ENCODE assay signal across 23 cellular contexts in genomic region chr6:26392932-26393636, GRCh38. TPM values are rescaled to one million over a fixed set of nuclear protein-coding genes. Genes with fewer than 3 reads are reported as not detected.
DNase-seq lines count a peak whose midpoint lies in the region; ATAC-seq and TF ChIP-seq lines count a peak whose summit lies in the region.
"Had no signal": no experiment of that assay in that cellular context is flagged by ENCODE, and none has a peak within 500 bp of the region (broad histone marks: within the 10 kb centered on the region; RNA-seq: fewer than 3 reads in every experiment).

No MANE protein-coding gene starts in this region.

- H3K36me3 Mint-ChIP-seq in dendritic cell treated with granulocyte-macrophage colony-stimulating factor and Interleukin-4, amounts not matched to agents 40 ng/mL and 50 ng/mL, for 4 days (ENCODE audit: low read depth) = peaks cover 57% of the 10 kb centered on the region
- H3K36me3 Mint-ChIP-seq in stimulated activated memory B cell treated with anti-CD40 and anti-IgM and Interleukin-4, amounts not matched to agents 10 μg/mL and 1 μg/mL and 100 μg/mL, for 72 hours = peaks cover 48% of the 10 kb centered on the region

- H3K4me3 ChIP-seq in SK-N-SH (ENCODE audit: low read depth in 2 of 2, low read length in 1 of 2) (no peak overlapping the region), esophagus squamous epithelium (no peak overlapping the region)
- H3K4me3 ChIP-seq: coronary artery, MG63, tibial artery had no signal

- TF ChIP-seq EP300 in SK-N-SH (IDR thresholded peaks at IDR 0.05; ENCODE audit: borderline replicate concordance in 1 of 2, low read depth in 1 of 2, low read length in 1 of 2) = no peak

- H3K4me1 Mint-ChIP-seq in dendritic cell treated with granulocyte-macrophage colony-stimulating factor and Interleukin-4, amounts not matched to agents 40 ng/mL and 50 ng/mL, for 4 days (ENCODE audit: low read depth) = peaks cover 84% of the 10 kb centered on the region
- H3K4me1 Mint-ChIP-seq in stimulated activated memory B cell treated with anti-CD40 and anti-IgM and Interleukin-4, amounts not matched to agents 10 μg/mL and 1 μg/mL and 100 μg/mL, for 72 hours = peaks cover 29% of the 10 kb centered on the region
- H3K4me1 Mint-ChIP-seq: neural crest cell had no signal

- peaks cover 0 to 22% of the 10 kb centered on the region in 2 experiments for H3K36me3 ChIP-seq in SK-N-SH (replicated peaks in 1 of 2; ENCODE audit: control insufficient read depth in 1 of 2, insufficient read depth in 2 of 2, low read length in 1 of 2)
- peaks cover 0 to 33% (median 0%) of the 10 kb centered on the region in 3 donors for H3K36me3 ChIP-seq in esophagus squamous epithelium
- H3K36me3 ChIP-seq: MG63 had no signal

- peaks cover 0 to 9% of the 10 kb centered on the region in 2 experiments; a peak in 2 of 4 replicates for H3K4me1 ChIP-seq in SK-N-SH (ENCODE audit: control insufficient read depth in 1 of 2, insufficient read depth in 2 of 2, low read depth in 1 of 2, low read length in 1 of 2)
- peaks cover 0 to 6% (median 0%) of the 10 kb centered on the region in 3 donors for H3K4me1 ChIP-seq in esophagus squamous epithelium

- H3K79me2 ChIP-seq in SK-N-SH (ENCODE audit: insufficient read depth) = no peaks in the 10 kb centered on the region

- no peak overlapping the region for H3K9ac ChIP-seq in SK-N-SH

- WGBS in SK-N-SH (ENCODE audit: low lambda C conversion rate) = 85% methylated on average over 4 of the region's 4 CpGs
- 67 to 82% methylated on average over 4 of the region's 4 CpGs for WGBS in esophagus squamous epithelium, 2 donors

- H3K9me3 Mint-ChIP-seq in dendritic cell treated with granulocyte-macrophage colony-stimulating factor and Interleukin-4, amounts not matched to agents 40 ng/mL and 50 ng/mL, for 4 days = no peaks in the 10 kb centered on the region
- H3K9me3 Mint-ChIP-seq in stimulated activated memory B cell treated with anti-CD40 and anti-IgM and Interleukin-4, amounts not matched to agents 10 μg/mL and 1 μg/mL and 100 μg/mL, for 72 hours = no peaks in the 10 kb centered on the region
- H3K9me3 Mint-ChIP-seq: activated naive CD4-positive, alpha-beta T cell treated with anti-CD3 and anti-CD28 coated beads, Interleukin-2, amount 50 U/mL, for 72 hours; activated T-cell treated with anti-CD3 and anti-CD28 coated beads, Interleukin-2, amount 50 U/mL, for 72 hours; brain; CD4-positive, alpha-beta T cell; neural crest cell; WTC11 had no signal

- H3K9me3 ChIP-seq in SK-N-SH (no peaks in the 10 kb centered on the region), esophagus squamous epithelium (no peaks in the 10 kb centered on the region)
- H3K9me3 ChIP-seq: MG63, tibial artery had no signal

- no peak overlapping the region for H2AFZ ChIP-seq in SK-N-SH (ENCODE audit: low read depth)

- no peaks in the 10 kb centered on the region for H3K27me3 Mint-ChIP-seq in dendritic cell treated with granulocyte-macrophage colony-stimulating factor and Interleukin-4, amounts not matched to agents 40 ng/mL and 50 ng/mL, for 4 days
- H3K27me3 Mint-ChIP-seq in stimulated activated memory B cell treated with anti-CD40 and anti-IgM and Interleukin-4, amounts not matched to agents 10 μg/mL and 1 μg/mL and 100 μg/mL, for 72 hours = no peaks in the 10 kb centered on the region
- H3K27me3 Mint-ChIP-seq: brain; CD4-positive, alpha-beta T cell had no signal

- DNase-seq in SK-N-SH (peak; percentile 27), NCI-H69 (lab: John Stamatoyannopoulos, UW) (peak; percentile 34), ureter (ENCODE audit: low spot score) (no peak), esophagus squamous epithelium (lab: John Stamatoyannopoulos, UW) (no peak)
- DNase-seq: activated T-cell treated with anti-CD3 and anti-CD28 coated beads, Interleukin-2, amount 50 U/mL, for 72 hours; CD4-positive, alpha-beta T cell; DND-41; foreskin melanocyte; GOT3; kidney; MG63; SHP77; tibial artery had no signal

- no peak overlapping the region for H3K27ac ChIP-seq in SK-N-SH (ENCODE audit: low read depth in 2 of 2, low read length in 1 of 2)
- no peak overlapping the region for H3K27ac ChIP-seq in esophagus squamous epithelium
- H3K27ac ChIP-seq: coronary artery, tibial artery had no signal

- H3F3A ChIP-seq in SK-N-SH (replicated peaks; ENCODE audit: insufficient read depth) = peaks cover 5% of the 10 kb centered on the region

- CTCF ChIA-PET in SK-N-SH (lab: Yijun Ruan, JAX) = interaction anchor here (0.6 to 0.7 kb wide), 2 partner anchors 27 to 53 kb away, joined by 3 read pairs; no protein-coding TSS in a partner anchor

- TF ChIP-seq RAD21 in SK-N-SH (IDR thresholded peaks at IDR 0.05; ENCODE audit: low read length) = no peak

- TF ChIP-seq POLR2A in esophagus squamous epithelium (IDR thresholded peaks at IDR 0.05) = no peak

- ATAC-seq in SK-N-SH treated with all-trans-retinoic acid at 6 μM for 48 hours (no peak), GM21360 (IDR thresholded peaks at IDR 0.05; ENCODE audit: unreplicated experiment) (no peak)
- ATAC-seq in stimulated activated memory B cell treated with anti-CD40 and anti-IgM and Interleukin-4, amounts not matched to agents 10 μg/mL and 1 μg/mL and 100 μg/mL, for 72 hours = peak; percentile 46
- ATAC-seq: activated naive CD4-positive, alpha-beta T cell treated with anti-CD3 and anti-CD28 coated beads, Interleukin-2, amount 50 U/mL, for 72 hours; activated T-cell treated with anti-CD3 and anti-CD28 coated beads, Interleukin-2, amount 50 U/mL, for 72 hours; HepG2; WTC11 had no signal

- no peaks in the 10 kb centered on the region for H4K20me1 ChIP-seq in SK-N-SH (ENCODE audit: insufficient read depth)

- H3K4me2 ChIP-seq in SK-N-SH = no peak overlapping the region

- peak overlapping the region; percentile 41 for H3K4me3 Mint-ChIP-seq in dendritic cell treated with granulocyte-macrophage colony-stimulating factor and Interleukin-4, amounts not matched to agents 40 ng/mL and 50 ng/mL, for 4 days
- H3K4me3 Mint-ChIP-seq in stimulated activated memory B cell treated with anti-CD40 and anti-IgM and Interleukin-4, amounts not matched to agents 10 μg/mL and 1 μg/mL and 100 μg/mL, for 72 hours = no peak overlapping the region
- H3K4me3 Mint-ChIP-seq: activated T-cell treated with anti-CD3 and anti-CD28 coated beads, Interleukin-2, amount 50 U/mL, for 72 hours; brain; CD4-positive, alpha-beta T cell; neural crest cell; WTC11 had no signal

- no peaks in the 10 kb centered on the region for H3K9me2 ChIP-seq in SK-N-SH

- intact Hi-C loops in dendritic cell treated with granulocyte-macrophage colony-stimulating factor and Interleukin-4, amounts not matched to agents 40 ng/mL and 50 ng/mL, for 4 days (cut with micrococcal nuclease) = no loop called here
- intact Hi-C loops in esophagus squamous epithelium (cut with DNase I) = no loop called here

- H3K27me3 ChIP-seq in SK-N-SH (ENCODE audit: insufficient read depth) = no peaks in the 10 kb centered on the region
- H3K27me3 ChIP-seq in esophagus squamous epithelium = no peaks in the 10 kb centered on the region
- H3K27me3 ChIP-seq: MG63, tibial artery had no signal

- POLR2A ChIA-PET in SK-N-SH (lab: Yijun Ruan, JAX) = no interaction called here

- H3K27ac Mint-ChIP-seq in dendritic cell treated with granulocyte-macrophage colony-stimulating factor and Interleukin-4, amounts not matched to agents 40 ng/mL and 50 ng/mL, for 4 days = peak overlapping the region; percentile 61
- H3K27ac Mint-ChIP-seq in stimulated activated memory B cell treated with anti-CD40 and anti-IgM and Interleukin-4, amounts not matched to agents 10 μg/mL and 1 μg/mL and 100 μg/mL, for 72 hours = peak overlapping the region; percentile 43
- H3K27ac Mint-ChIP-seq: activated naive CD4-positive, alpha-beta T cell treated with anti-CD3 and anti-CD28 coated beads, Interleukin-2, amount 50 U/mL, for 72 hours; activated T-cell treated with anti-CD3 and anti-CD28 coated beads, Interleukin-2, amount 50 U/mL, for 72 hours; CD4-positive, alpha-beta T cell; WTC11 had no signal

- no peak for TF ChIP-seq CTCF in SK-N-SH (IDR thresholded peaks at IDR 0.05)
- TF ChIP-seq CTCF in esophagus squamous epithelium (IDR thresholded peaks at IDR 0.05) = no peak

TF ChIP-seq in SK-N-SH, 30 proteins besides CTCF, POLR2A, EP300 and RAD21 (continues in another document):
- TF ChIP-seq, protein P1, sequence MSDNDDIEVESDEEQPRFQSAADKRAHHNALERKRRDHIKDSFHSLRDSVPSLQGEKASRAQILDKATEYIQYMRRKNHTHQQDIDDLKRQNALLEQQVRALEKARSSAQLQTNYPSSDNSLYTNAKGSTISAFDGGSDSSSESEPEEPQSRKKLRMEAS (IDR thresholded peaks at IDR 0.05; ENCODE audit: low read depth) = no peak
- TF ChIP-seq FOXM1 (IDR thresholded peaks at IDR 0.05; ENCODE audit: low read depth) = no peak
- no peak for TF ChIP-seq CHD2 (IDR thresholded peaks at IDR 0.05; ENCODE audit: low read length, partially characterized antibody)
- TF ChIP-seq TEAD4 (IDR thresholded peaks at IDR 0.05; ENCODE audit: borderline replicate concordance, insufficient read depth) = no peak

TF ChIP-seq in SK-N-SH treated with all-trans-retinoic acid at 6 μM for 48 hours, 23 proteins besides CTCF, POLR2A, EP300 and RAD21 (continues in another document):
- TF ChIP-seq RARB (CRISPR knock-in tag; IDR thresholded peaks at IDR 0.05) (no peak), ZNF565 (CRISPR knock-in tag; conservative IDR thresholded peaks at IDR 0.05; ENCODE audit: low read depth) (no peak)

RNA-seq across cellular contexts. Expression of gene BTN3A1, which starts 9.0 kb away (rescaled TPM):
- polyA plus RNA-seq in SK-N-SH (2012; rRNA removed) = 14.2 and 17.6 TPM in 2 replicates
- polyA plus RNA-seq in SK-N-SH (2012; cell fraction: cytosol; rRNA removed) = 11.9 and 13.4 TPM in 2 replicates
- 45.8 and 55.5 TPM in 2 replicates for polyA plus RNA-seq in SK-N-SH (2012; cell fraction: nucleus; rRNA removed)
- total RNA-seq in ureter (26.2 TPM), esophagus squamous epithelium (10 to 100 TPM in 2 of 4 donors, 1 to 10 TPM in 2; 4.2 to 14.4 (median 8.0) TPM)

RNA-seq across cellular contexts. Expression of gene BTN2A2, which starts 10.2 kb away (rescaled TPM):
- 11.1 and 18.0 TPM in 2 replicates for polyA plus RNA-seq in SK-N-SH (2012; rRNA removed)
- polyA plus RNA-seq in SK-N-SH (2012; cell fraction: cytosol; rRNA removed) = 7.2 and 8.9 TPM in 2 replicates
- 31.9 and 47.9 TPM in 2 replicates for polyA plus RNA-seq in SK-N-SH (2012; cell fraction: nucleus; rRNA removed)
- total RNA-seq in ureter = 15.0 TPM
- 1 to 10 TPM; 1.7 to 8.4 (median 4.8) TPM for total RNA-seq in esophagus squamous epithelium

RNA-seq across cellular contexts. Expression of gene BTN3A2, which starts 28.1 kb away (rescaled TPM):
- 20.3 and 24.2 TPM in 2 replicates for polyA plus RNA-seq in SK-N-SH (2012; rRNA removed)
- polyA plus RNA-seq in SK-N-SH (2012; cell fraction: cytosol; rRNA removed) = 19.5 and 22.5 TPM in 2 replicates
- polyA plus RNA-seq in SK-N-SH (2012; cell fraction: nucleus; rRNA removed) = 31.8 and 33.3 TPM in 2 replicates
- total RNA-seq in ureter = 15.8 TPM
- total RNA-seq in esophagus squamous epithelium = 10 to 100 TPM in 2 of 4 donors, 1 to 10 TPM in 2; 5.8 to 17.9 (median 11.1) TPM

RNA-seq across cellular contexts. Expression of gene BTN3A3, which starts 47.2 kb away (rescaled TPM):
- 6.9 and 8.8 TPM in 2 replicates for polyA plus RNA-seq in SK-N-SH (2012; rRNA removed)
- polyA plus RNA-seq in SK-N-SH (2012; cell fraction: cytosol; rRNA removed) = 6.3 and 7.3 TPM in 2 replicates
- polyA plus RNA-seq in SK-N-SH (2012; cell fraction: nucleus; rRNA removed) = 21.5 and 23.0 TPM in 2 replicates
- total RNA-seq in ureter (13.9 TPM), esophagus squamous epithelium (10 to 100 TPM in 2 of 4 donors, 1 to 10 TPM in 2; 2.2 to 12.3 (median 7.9) TPM)

Comparison
In these comparisons a context has a peak if more than half of its experiments do, and no peak if none do; other contexts are left out.
1. DNase-seq: peak in SK-N-SH (single experiment) and NCI-H69 (single experiment); none in ureter (single experiment) and esophagus squamous epithelium (single experiment).